ENCODE assay signal across 27 cellular contexts in genomic region chr22:37343343-37343742, GRCh38.
"Had no signal": no experiment of that assay in that cellular context is flagged by ENCODE, and none has a peak within 500 bp of the region (broad histone marks: within the 10 kb centered on the region; RNA-seq: fewer than 3 reads in every experiment).

No MANE protein-coding gene starts in this region.

- ATAC-seq: activated CD4-positive, CD25-positive, alpha-beta regulatory T cell treated with anti-CD3 and anti-CD28 coated beads, Interleukin-2, amount 50 U/mL, for 24 hours; activated CD8-positive, alpha-beta T cell treated with anti-CD3 and anti-CD28 coated beads, Interleukin-2, amount 10 ng/mL, durations not matched to agents 7 days and 5 days; body of pancreas; SK-N-SH treated with all-trans-retinoic acid at 6 μM for 48 hours had no signal

- H3K27ac Mint-ChIP-seq: activated CD8-positive, alpha-beta T cell treated with anti-CD3 and anti-CD28 coated beads, Interleukin-2, amount 10 ng/mL, durations not matched to agents 7 days and 5 days; activated naive CD4-positive, alpha-beta T cell treated with anti-CD3 and anti-CD28 coated beads, Interleukin-2, amount 50 U/mL, for 24 hours; activated T-helper 1 cell treated with anti-CD3 and anti-CD28 coated beads, Interleukin-12 subunit alpha, Interleukin-12 subunit beta, Interleukin-2, Interleukin-4 antibody, amounts not matched to agents 30 ng/mL and 10 ng/mL and 1 ng/mL, durations not matched to agents 14 hours and 24 hours and 36 hours; T-helper 1 cell treated with Interleukin-12 subunit alpha and Interleukin-12 subunit beta and Interleukin-4 antibody, amounts not matched to agents 30 μg/mL and 1 μg/mL, for 36 hours had no signal

- H3K4me1 ChIP-seq: ascending aorta, body of pancreas, Peyer's patch had no signal

- DNase-seq: activated CD4-positive, alpha-beta T cell treated with anti-CD3 and anti-CD28 coated beads for 4 hours; activated CD8-positive, alpha-beta memory T cell treated with anti-CD3 and anti-CD28 coated beads, Interleukin-2, amount 50 U/mL, for 48 hours; activated CD8-positive, alpha-beta T cell treated with anti-CD3 and anti-CD28 coated beads, Interleukin-2, amount 10 ng/mL, durations not matched to agents 7 days and 5 days; activated effector memory CD4-positive, alpha-beta T cell treated with Interleukin-2 at 50 U/mL for 16 hours; activated naive CD4-positive, alpha-beta T cell; activated T-cell treated with anti-CD3 and anti-CD28 coated beads, Interleukin-2, amount 50 U/mL, for 1 hour; body of pancreas; Kasumi-1; KBM-7; NCI-H1092; NCI-H1417 treated with DMSO at 0.1 percent for 48 hours; NCI-H1694 treated with DMSO at 0.1 percent for 48 hours; NCI-H2081; NCI-H510A treated with DMSO at 0.1 percent for 48 hours; NCI-H69; NK-92 treated with Interleukin-12 subunit alpha and Interleukin-12 subunit beta, amount 100 ng/mL, for 24 hours; OCI-M1; Peyer's patch; SHP77 had no signal

- H3K36me3 ChIP-seq: ascending aorta, cardiac muscle cell, Peyer's patch, SJSA1 had no signal

- H3K9me3 Mint-ChIP-seq: activated naive CD4-positive, alpha-beta T cell treated with anti-CD3 and anti-CD28 coated beads, Interleukin-2, amount 50 U/mL, for 24 hours; activated T-helper 1 cell treated with anti-CD3 and anti-CD28 coated beads, Interleukin-12 subunit alpha, Interleukin-12 subunit beta, Interleukin-2, Interleukin-4 antibody, amounts not matched to agents 30 ng/mL and 10 ng/mL and 1 ng/mL, durations not matched to agents 14 hours and 24 hours and 36 hours; T-helper 1 cell treated with Interleukin-12 subunit alpha and Interleukin-12 subunit beta and Interleukin-4 antibody, amounts not matched to agents 30 μg/mL and 1 μg/mL, for 36 hours had no signal

- H3K27me3 ChIP-seq: ascending aorta, body of pancreas, Peyer's patch, SJSA1 had no signal

- H3K4me1 Mint-ChIP-seq: activated naive CD4-positive, alpha-beta T cell treated with anti-CD3 and anti-CD28 coated beads, Interleukin-2, amount 50 U/mL, for 24 hours had no signal

- H3K4me3 Mint-ChIP-seq: activated CD8-positive, alpha-beta T cell treated with anti-CD3 and anti-CD28 coated beads, Interleukin-2, amount 10 ng/mL, durations not matched to agents 7 days and 5 days; activated naive CD4-positive, alpha-beta T cell treated with anti-CD3 and anti-CD28 coated beads, Interleukin-2, amount 50 U/mL, for 24 hours; activated T-helper 1 cell treated with anti-CD3 and anti-CD28 coated beads, Interleukin-12 subunit alpha, Interleukin-12 subunit beta, Interleukin-2, Interleukin-4 antibody, amounts not matched to agents 30 ng/mL and 10 ng/mL and 1 ng/mL, durations not matched to agents 14 hours and 24 hours and 36 hours; T-helper 1 cell treated with Interleukin-12 subunit alpha and Interleukin-12 subunit beta and Interleukin-4 antibody, amounts not matched to agents 30 μg/mL and 1 μg/mL, for 36 hours had no signal

- H3K27me3 Mint-ChIP-seq: activated naive CD4-positive, alpha-beta T cell treated with anti-CD3 and anti-CD28 coated beads, Interleukin-2, amount 50 U/mL, for 24 hours had no signal

- H3K4me3 ChIP-seq: ascending aorta, body of pancreas, cardiac muscle cell, Peyer's patch, SJSA1 had no signal

- H3K9me3 ChIP-seq: ascending aorta, body of pancreas, Peyer's patch, SJSA1 had no signal

- H3K36me3 Mint-ChIP-seq: activated naive CD4-positive, alpha-beta T cell treated with anti-CD3 and anti-CD28 coated beads, Interleukin-2, amount 50 U/mL, for 24 hours had no signal

- H3K27ac ChIP-seq: ascending aorta, body of pancreas, cardiac muscle cell, Peyer's patch, SJSA1 had no signal
